1 cellular context compared by ENCODE assay signal in genomic region chr15:84772031-84772430, GRCh38.
TF ChIP-seq lines count a peak whose summit lies in the region.

No MANE protein-coding gene starts in this region.

TF ChIP-seq in endothelial cell of umbilical vein, 7 proteins besides CTCF, POLR2A, EP300 and RAD21:
- TF ChIP-seq MYC (IDR thresholded peaks at IDR 0.05; ENCODE audit: low read depth, low read length) (no peak), EZH2 (IDR thresholded peaks at IDR 0.05; ENCODE audit: borderline replicate concordance, low read depth, low read length, severe bottlenecking) (no peak), POLR2AphosphoS5 (IDR thresholded peaks at IDR 0.05; ENCODE audit: insufficient read depth, low read depth, low read length) (no peak), MAX (IDR thresholded peaks at IDR 0.05; ENCODE audit: insufficient read depth, insufficient read length) (no peak), FOS (IDR thresholded peaks at IDR 0.05; ENCODE audit: borderline replicate concordance, insufficient read depth, low read length) (no peak), GATA2 (IDR thresholded peaks at IDR 0.05; ENCODE audit: insufficient read depth, insufficient read length, low read depth, low read length) (no peak), JUN (IDR thresholded peaks at IDR 0.05; ENCODE audit: borderline replicate concordance, insufficient read depth, insufficient read length, low read depth) (no peak)
